In genomic region chr4:128454281-128455075, GRCh38 we compare ENCODE assay signal across 8 cellular contexts.
DNase-seq lines count a peak whose midpoint lies in the region; ATAC-seq and TF ChIP-seq lines count a peak whose summit lies in the region.

No MANE protein-coding gene starts in this region.

- peaks cover 0 to 19% (median 10%) of the 10 kb centered on the region in 12 donors for H3K4me1 ChIP-seq in heart left ventricle

- intact Hi-C loops in heart left ventricle (cut with DNase I) = loop anchor here (1.0 to 10.0 kb wide), 19 partner anchors 68 to 410 kb away; partner anchors contain the start of gene JADE1 (in 5 of the 10)

- H3K36me3 Mint-ChIP-seq in activated naive CD8-positive, alpha-beta T cell treated with anti-CD3 and anti-CD28 coated beads, Interleukin-2, amount 50 U/mL, for 24 hours (ENCODE audit: low read depth) = no peaks in the 10 kb centered on the region

- TF ChIP-seq POLR2A in heart left ventricle (IDR thresholded peaks at IDR 0.05) = no peak

- WGBS in heart left ventricle, 4 donors = 10 to 17% (median 14%) methylated on average over 13 of the region's 13 CpGs

- no peaks in the 10 kb centered on the region for H3K27me3 ChIP-seq in heart left ventricle

- no peaks in the 10 kb centered on the region for H3K9me3 ChIP-seq in heart left ventricle

- no peaks in the 10 kb centered on the region for H3K27me3 Mint-ChIP-seq in activated naive CD8-positive, alpha-beta T cell treated with anti-CD3 and anti-CD28 coated beads, Interleukin-2, amount 50 U/mL, for 24 hours

- no peak overlapping the region for H3K27ac Mint-ChIP-seq in activated naive CD8-positive, alpha-beta T cell treated with anti-CD3 and anti-CD28 coated beads, Interleukin-2, amount 50 U/mL, for 24 hours

- H3K4me3 ChIP-seq in heart left ventricle = peak overlapping the region in 2 of 12 donors; percentile 1

- peak overlapping the region in 1 of 12 donors; percentile 6 for H3K27ac ChIP-seq in heart left ventricle

- H3K4me3 Mint-ChIP-seq in activated naive CD8-positive, alpha-beta T cell treated with anti-CD3 and anti-CD28 coated beads, Interleukin-2, amount 50 U/mL, for 24 hours = peak overlapping the region; percentile 6

- H3K4me1 Mint-ChIP-seq in activated naive CD8-positive, alpha-beta T cell treated with anti-CD3 and anti-CD28 coated beads, Interleukin-2, amount 50 U/mL, for 24 hours = peaks cover 12% of the 10 kb centered on the region

- peak; percentile 11 for DNase-seq in NK-92 treated with Interleukin-12 subunit alpha and Interleukin-12 subunit beta, amount 100 ng/mL, for 24 hours (lab: John Stamatoyannopoulos, UW)
- DNase-seq in NK-92 (lab: John Stamatoyannopoulos, UW; ENCODE audit: unreplicated experiment) (no peak), NCI-H1417 (lab: John Stamatoyannopoulos, UW) (peak; percentile 76 to 93 (median 89)), SKM-1 treated with dmso at 0.1 percent for 144 hours (lab: John Stamatoyannopoulos, UW; ENCODE audit: unreplicated experiment) (peak; percentile 90), heart left ventricle (peak; percentile 76 to 84 (median 81)), renal cortical epithelial cell (ENCODE audit: low read depth) (peak; percentile 85)
- peak; percentile 70 for DNase-seq in activated naive CD8-positive, alpha-beta T cell treated with anti-CD3 and anti-CD28 coated beads, Interleukin-2, amount 50 U/mL, for 24 hours

- no peaks in the 10 kb centered on the region for H3K9me3 Mint-ChIP-seq in activated naive CD8-positive, alpha-beta T cell treated with anti-CD3 and anti-CD28 coated beads, Interleukin-2, amount 50 U/mL, for 24 hours

- peak; percentile 66 to 87 (median 81) for TF ChIP-seq CTCF in heart left ventricle (IDR thresholded peaks at IDR 0.05)

- ATAC-seq in HG02840 (IDR thresholded peaks at IDR 0.05; ENCODE audit: low FRiP score, unreplicated experiment) (peak; percentile 97), heart left ventricle (peak; percentile 72 to 93 (median 90))
- peak; percentile 95 for ATAC-seq in activated naive CD8-positive, alpha-beta T cell treated with anti-CD3 and anti-CD28 coated beads, Interleukin-2, amount 50 U/mL, for 24 hours

- H3K36me3 ChIP-seq in heart left ventricle = no peaks in the 10 kb centered on the region
